Comparison of ENCODE assay signal across 11 cellular contexts in the genomic region with DNA sequence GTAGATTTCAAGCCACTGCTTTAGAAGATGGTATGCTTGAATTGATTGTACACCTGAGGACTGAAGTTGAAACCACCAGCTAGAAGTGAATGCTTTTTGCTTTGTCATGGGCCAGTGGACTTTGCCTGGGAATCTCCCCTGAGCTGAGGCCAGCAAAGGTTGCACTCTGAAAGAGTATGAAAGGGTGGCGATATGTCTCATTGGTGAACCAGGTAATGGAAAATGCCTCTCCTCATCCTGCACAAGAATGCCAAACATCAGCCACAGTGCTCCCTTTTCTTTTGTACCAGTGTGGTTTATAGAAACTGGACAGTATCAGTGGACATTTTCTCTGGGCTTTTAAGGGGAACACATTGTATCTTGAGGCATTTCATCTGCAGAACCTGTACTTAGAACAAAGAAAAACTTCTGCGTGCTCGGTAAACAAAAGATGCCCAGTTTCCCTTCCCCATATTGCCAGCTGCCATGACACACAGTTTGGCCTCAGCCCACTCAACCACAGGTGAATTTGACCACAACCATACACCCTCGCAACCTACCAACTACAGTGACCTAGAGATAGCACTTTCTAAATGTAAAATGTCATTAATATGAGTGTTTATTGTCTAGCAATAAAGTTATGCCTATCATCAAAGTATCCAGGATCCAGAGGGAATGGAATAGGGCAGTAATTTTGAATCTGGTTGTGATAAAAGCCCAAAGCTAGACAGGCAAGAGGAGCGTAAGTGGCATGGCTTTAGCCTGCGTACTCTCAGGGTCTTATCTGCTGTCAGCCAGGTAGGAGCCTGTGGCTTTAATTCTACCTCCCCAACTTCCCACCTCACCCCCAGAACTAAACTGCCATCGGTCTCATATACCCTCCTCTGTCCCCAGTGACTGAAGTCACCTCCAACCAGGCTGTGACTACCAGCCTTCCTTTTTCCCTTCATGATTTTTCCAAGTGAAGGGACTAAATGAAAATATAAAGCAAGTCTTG.
DNase-seq lines count a peak whose midpoint lies in the region; ATAC-seq and TF ChIP-seq lines count a peak whose summit lies in the region.
"Had no signal": no experiment of that assay in that cellular context is flagged by ENCODE, and none has a peak within 500 bp of the region (broad histone marks: within the 10 kb centered on the region; RNA-seq: fewer than 3 reads in every experiment).

No MANE protein-coding gene starts in this region.

- H3K4me3 ChIP-seq in trophoblast cell (ENCODE audit: low read depth, low read length) (no peak overlapping the region), SK-N-SH (ENCODE audit: low read depth in 2 of 2, low read length in 1 of 2) (no peak overlapping the region)

- H3K9ac ChIP-seq in trophoblast cell (ENCODE audit: low read length): no peak overlapping the region
- H3K9ac ChIP-seq in SK-N-SH: no peak overlapping the region

- H2BK5ac ChIP-seq in trophoblast cell (ENCODE audit: low read depth, low read length, poor library complexity): no peak overlapping the region

- H3K27ac Mint-ChIP-seq in naive B cell: peak overlapping the region; percentile 93 to 99 (median 98)

- peak; percentile 86 for ATAC-seq in GM18868 (IDR thresholded peaks at IDR 0.05; ENCODE audit: unreplicated experiment)
- ATAC-seq in HG02588 (IDR thresholded peaks at IDR 0.05; ENCODE audit: unreplicated experiment): peak; percentile 84
- peak; percentile 84 to 88 for ATAC-seq in naive B cell (ENCODE audit: low read depth in 2 of 2)

- no CpG with 5 or more reads among the region's 7 CpGs for WGBS in trophoblast cell (ENCODE audit: extremely low coverage, insufficient coverage, insufficient read length)
- 88% methylated on average over 7 of the region's 7 CpGs for WGBS in SK-N-SH (ENCODE audit: low lambda C conversion rate)

- CTCF ChIA-PET in SK-N-SH (lab: Yijun Ruan, JAX): no interaction called here

- H2BK12ac ChIP-seq in trophoblast cell (ENCODE audit: low read length): no peak overlapping the region

- TF ChIP-seq EP300 in SK-N-SH (IDR thresholded peaks at IDR 0.05; ENCODE audit: borderline replicate concordance in 1 of 2, low read depth in 1 of 2, low read length in 1 of 2): no peak

- no peaks in the 10 kb centered on the region for H4K20me1 ChIP-seq in SK-N-SH (ENCODE audit: insufficient read depth)

- peaks cover 37 to 73% (median 49%) of the 10 kb centered on the region in 3 donors for H3K4me1 Mint-ChIP-seq in naive B cell

- no peaks in the 10 kb centered on the region for H3K9me2 ChIP-seq in SK-N-SH

- H3K4ac ChIP-seq in trophoblast cell (ENCODE audit: low read depth, low read length): no peak overlapping the region

- H3K4me2 ChIP-seq in trophoblast cell (ENCODE audit: low read length): no peak overlapping the region
- no peak overlapping the region for H3K4me2 ChIP-seq in SK-N-SH

- no peaks in the 10 kb centered on the region for H3K79me1 ChIP-seq in trophoblast cell (ENCODE audit: low read length)

- H3K9me3 ChIP-seq in trophoblast cell (ENCODE audit: insufficient read depth, low read depth, low read length): peaks cover 2% of the 10 kb centered on the region
- no peaks in the 10 kb centered on the region for H3K9me3 ChIP-seq in SK-N-SH

- no peak for TF ChIP-seq CTCF in SK-N-SH (IDR thresholded peaks at IDR 0.05)

- H3K4me1 ChIP-seq in trophoblast cell (ENCODE audit: control insufficient read depth in 1 of 2, insufficient read depth in 2 of 2, low read length in 2 of 2) (peaks cover 0 to 2% of the 10 kb centered on the region in 2 experiments), SK-N-SH (ENCODE audit: control insufficient read depth in 1 of 2, insufficient read depth in 2 of 2, low read depth in 1 of 2, low read length in 1 of 2) (no peaks in the 10 kb centered on the region; a peak in 1 of 4 replicates)

- no peak overlapping the region for H2BK120ac ChIP-seq in trophoblast cell (ENCODE audit: insufficient read depth, low read length, poor library complexity)

- DNase-seq in HT-29 (ENCODE audit: low spot score) (peak; percentile 78), naive B cell (peak; percentile 86), trophoblast cell (no peak), NCI-H526 treated with DMSO at 0.1 percent for 48 hours (lab: John Stamatoyannopoulos, UW) (no peak), SK-N-SH (no peak)
- no peak for DNase-seq in stimulated activated CD8-positive, alpha-beta memory T cell treated with anti-CD3 and anti-CD28 coated beads, Interleukin-4, amount 100 ng/mL, for 48 hours
- DNase-seq: activated CD4-positive, alpha-beta T cell treated with anti-CD3 and anti-CD28 coated beads, Interleukin-2, amount 50 U/mL, for 4 hours; GF-D8; NCI-H187 had no signal

- no peak overlapping the region for H3K27ac ChIP-seq in trophoblast cell (ENCODE audit: low read depth, low read length)
- H3K27ac ChIP-seq in SK-N-SH (ENCODE audit: low read depth in 2 of 2, low read length in 1 of 2): no peak overlapping the region

- no peak overlapping the region for H3K23ac ChIP-seq in trophoblast cell (ENCODE audit: low read length)

- H3K27me3 ChIP-seq in trophoblast cell (ENCODE audit: insufficient read depth, low read length) (no peaks in the 10 kb centered on the region), SK-N-SH (ENCODE audit: insufficient read depth) (no peaks in the 10 kb centered on the region)

- no peak overlapping the region for H3K14ac ChIP-seq in trophoblast cell (ENCODE audit: low read length)

- no peak overlapping the region for H4K12ac ChIP-seq in trophoblast cell (ENCODE audit: low read depth, low read length)

- H4K91ac ChIP-seq in trophoblast cell (ENCODE audit: low read depth, low read length): no peak overlapping the region

- H3K36me3 Mint-ChIP-seq in naive B cell: no peaks in the 10 kb centered on the region

- H3K27me3 Mint-ChIP-seq in naive B cell: no peaks in the 10 kb centered on the region

- H3K9me3 Mint-ChIP-seq in naive B cell: peaks cover 0 to 3% (median 0%) of the 10 kb centered on the region in 7 donors

- POLR2A ChIA-PET in SK-N-SH (lab: Yijun Ruan, JAX): no interaction called here

- no peak overlapping the region for H3K18ac ChIP-seq in trophoblast cell (ENCODE audit: low read length)

- no peak overlapping the region for H4K8ac ChIP-seq in trophoblast cell (ENCODE audit: low read depth, low read length)

- peak overlapping the region; percentile 61 to 85 (median 76) for H3K4me3 Mint-ChIP-seq in naive B cell

- H3K36me3 ChIP-seq in trophoblast cell (ENCODE audit: control insufficient read depth in 1 of 2, insufficient read depth in 2 of 2, low read length in 2 of 2) (no peaks in the 10 kb centered on the region), SK-N-SH (replicated peaks in 1 of 2; ENCODE audit: control insufficient read depth in 1 of 2, insufficient read depth in 2 of 2, low read length in 1 of 2) (no peaks in the 10 kb centered on the region)

- TF ChIP-seq RAD21 in SK-N-SH (IDR thresholded peaks at IDR 0.05; ENCODE audit: low read length): no peak

- H3F3A ChIP-seq in SK-N-SH (replicated peaks; ENCODE audit: insufficient read depth): peaks cover 3% of the 10 kb centered on the region

- no peak overlapping the region for H2AK5ac ChIP-seq in trophoblast cell (ENCODE audit: low read length)

- H2AFZ ChIP-seq in trophoblast cell (ENCODE audit: insufficient read depth, low read length, poor library complexity) (no peak overlapping the region), SK-N-SH (ENCODE audit: low read depth) (no peak overlapping the region)

- H3K79me2 ChIP-seq in trophoblast cell (ENCODE audit: control insufficient read depth, insufficient read depth, low read length, poor library complexity) (no peaks in the 10 kb centered on the region), SK-N-SH (ENCODE audit: insufficient read depth) (no peaks in the 10 kb centered on the region)

TF ChIP-seq in SK-N-SH, 30 proteins besides CTCF, POLR2A, EP300 and RAD21:
- TF ChIP-seq EZH2phosphoT487 (IDR thresholded peaks at IDR 0.05; ENCODE audit: borderline replicate concordance, low read depth): no peak
TF ChIP-seq in SK-N-SH: peak in this region for 0.

Comparison
In these comparisons a context has a peak if more than half of its experiments do, and no peak if none do; other contexts are left out.
1. DNase-seq: peak in HT-29 (single experiment) and naive B cell (single experiment); none in trophoblast cell (0 of 2), NCI-H526 treated with DMSO at 0.1 percent for 48 hours (single experiment), SK-N-SH (single experiment) and stimulated activated CD8-positive, alpha-beta memory T cell treated with anti-CD3 and anti-CD28 coated beads, Interleukin-4, amount 100 ng/mL, for 48 hours (single experiment).
2. Peak in every context shown above with its lines, with median percentiles within 50 percentile points of each other: ATAC-seq.